8 cellular contexts compared by ENCODE assay signal in the genomic region with DNA sequence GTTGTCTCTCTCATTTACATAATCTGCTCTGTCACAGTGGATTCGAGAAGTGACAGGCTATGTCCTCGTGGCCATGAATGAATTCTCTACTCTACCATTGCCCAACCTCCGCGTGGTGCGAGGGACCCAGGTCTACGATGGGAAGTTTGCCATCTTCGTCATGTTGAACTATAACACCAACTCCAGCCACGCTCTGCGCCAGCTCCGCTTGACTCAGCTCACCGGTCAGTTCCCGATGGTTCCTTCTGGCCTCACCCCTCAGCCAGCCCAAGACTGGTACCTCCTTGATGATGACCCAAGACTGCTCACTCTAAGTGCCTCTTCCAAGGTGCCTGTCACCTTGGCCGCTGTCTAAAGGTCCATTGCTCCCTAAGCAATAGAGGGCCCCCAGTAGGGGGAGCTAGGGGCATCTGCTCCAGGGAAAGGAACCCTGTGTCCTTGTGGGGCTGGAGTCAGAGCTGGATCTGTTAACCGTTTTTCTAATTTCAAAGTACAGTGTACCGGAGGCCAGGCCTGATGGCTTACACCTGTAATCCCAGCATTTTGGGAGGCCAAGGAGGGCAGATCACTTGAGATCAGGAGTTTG. TPM values are rescaled to one million over a fixed set of nuclear protein-coding genes. Genes with fewer than 3 reads are reported as not detected.
DNase-seq lines count a peak whose midpoint lies in the region; ATAC-seq and TF ChIP-seq lines count a peak whose summit lies in the region.

No MANE protein-coding gene starts in this region.

- H3K9me3 ChIP-seq in H9 (ENCODE audit: control insufficient read depth, low read depth, low read length) = no peaks in the 10 kb centered on the region
- H3K9me3 ChIP-seq in hepatocyte (ENCODE audit: low read depth) = no peaks in the 10 kb centered on the region

- H3K18ac ChIP-seq in H9 (ENCODE audit: insufficient read length, low read depth, low read length) = no peak overlapping the region

- H4K8ac ChIP-seq in H9 (replicated peaks; ENCODE audit: insufficient read length, low read depth, low read length) = no peak overlapping the region

- H3K27me3 ChIP-seq in H9 (ENCODE audit: insufficient read depth, low read length) (no peaks in the 10 kb centered on the region; the same call in 1 of the 2 replicates), hepatocyte (no peaks in the 10 kb centered on the region)

- H3K4me1 Mint-ChIP-seq in H9 = peaks cover 14 to 18% of the 10 kb centered on the region in 2 experiments
- peaks cover 0 to 10% of the 10 kb centered on the region in 2 donors for H3K4me1 Mint-ChIP-seq in natural killer cell

- H3K79me1 ChIP-seq in H9 (ENCODE audit: insufficient read depth, low read depth, low read length, poor library complexity, severe bottlenecking) = no peaks in the 10 kb centered on the region

- H4K20me1 ChIP-seq in H9 (ENCODE audit: control insufficient read depth, insufficient read depth, insufficient read length) (no peaks in the 10 kb centered on the region), hepatocyte (ENCODE audit: insufficient read depth, poor library complexity, severe bottlenecking) (no peaks in the 10 kb centered on the region)

- no peak overlapping the region for H2BK5ac ChIP-seq in H9 (ENCODE audit: insufficient read length, low read length)

- no peak overlapping the region for H3K4ac ChIP-seq in H9 (ENCODE audit: low read depth, low read length)

- H3K27ac ChIP-seq in H9 (ENCODE audit: insufficient read length, low read depth, low read length) = no peak overlapping the region
- H3K27ac ChIP-seq in VCaP = no peak overlapping the region
- no peak overlapping the region for H3K27ac ChIP-seq in hepatocyte

- no peak overlapping the region for H2BK12ac ChIP-seq in H9 (ENCODE audit: insufficient read length, low read depth, low read length)

- H3K14ac ChIP-seq in H9 (ENCODE audit: insufficient read depth, low read length) = no peak overlapping the region

- H3K9me3 Mint-ChIP-seq in H9 (no peaks in the 10 kb centered on the region), natural killer cell (no peaks in the 10 kb centered on the region)

- no CpG with 5 or more reads among the region's 15 CpGs for WGBS in H9 (ENCODE audit: extremely low coverage, insufficient read length, low lambda C conversion rate)
- 90% methylated on average over 15 of the region's 15 CpGs for WGBS in hepatocyte (ENCODE audit: low lambda C conversion rate, missing lambda C conversion rate)

- no peak overlapping the region for H4K5ac ChIP-seq in H9 (ENCODE audit: insufficient read length, low read depth, low read length)

- intact Hi-C loops in natural killer cell (cut with micrococcal nuclease) = no loop called here

- peak overlapping the region in 1 of 2 experiments; percentile 40; a peak in 1 of 5 replicates for H3K4me3 Mint-ChIP-seq in H9
- H3K4me3 Mint-ChIP-seq in natural killer cell = no peak overlapping the region

- no peak overlapping the region for H3K9ac ChIP-seq in H9 (ENCODE audit: extremely low read depth, insufficient read length, low read length)

- no peak overlapping the region for H2BK15ac ChIP-seq in H9 (ENCODE audit: low read depth, low read length)

- H3K23ac ChIP-seq in H9 (ENCODE audit: insufficient read length, low read depth, low read length) = no peak overlapping the region

- peak; percentile 29 for DNase-seq in CD1c-positive myeloid dendritic cell (ENCODE audit: extremely low spot score)
- peak; percentile 76 for DNase-seq in H9
- DNase-seq in hepatocyte (ENCODE audit: low spot score) = peak; percentile 34
- no peak for DNase-seq in NCI-H446 treated with DMSO at 0.1 percent for 48 hours (lab: John Stamatoyannopoulos, UW)
- DNase-seq in natural killer cell = no peak
- DNase-seq in GM19240 (ENCODE audit: insufficient read length, low spot score) = no peak

- H3T11ph ChIP-seq in H9 (ENCODE audit: low read length) = no peak overlapping the region

- H3K56ac ChIP-seq in H9 (ENCODE audit: insufficient read length, low read depth, low read length) = no peak overlapping the region

- no peak overlapping the region for H4K91ac ChIP-seq in H9 (ENCODE audit: insufficient read length, low read depth, low read length)

- ATAC-seq in natural killer cell (no peak), HG03097 (IDR thresholded peaks at IDR 0.05; ENCODE audit: low FRiP score, unreplicated experiment) (no peak)

- H3K79me2 ChIP-seq in H9 (ENCODE audit: insufficient read depth, low read length) = peaks cover 7% of the 10 kb centered on the region; the same call in 1 of the 2 replicates
- peaks cover 38% of the 10 kb centered on the region for H3K79me2 ChIP-seq in hepatocyte

- H3K36me3 Mint-ChIP-seq in H9 (ENCODE audit: insufficient read depth in 1 of 3, low read depth in 3 of 3) (peaks cover 30 to 63% (median 60%) of the 10 kb centered on the region in 3 experiments), natural killer cell (no peaks in the 10 kb centered on the region)

- H3K4me3 ChIP-seq in hepatocyte = no peak overlapping the region

- TF ChIP-seq CTCF in H9 (conservative IDR thresholded peaks at IDR 0.05) (peak; percentile 79), VCaP (conservative IDR thresholded peaks at IDR 0.05) (peak; percentile 30; the same call in 1 of the 2 replicates), hepatocyte (IDR thresholded peaks at IDR 0.05; ENCODE audit: poor library complexity) (peak; percentile 7), natural killer cell (IDR thresholded peaks at IDR 0.05) (no peak)

- H3K23me2 ChIP-seq in H9 (ENCODE audit: insufficient read length, low read depth, low read length, poor library complexity, severe bottlenecking) = peaks cover 8% of the 10 kb centered on the region

- no peak overlapping the region for H2BK20ac ChIP-seq in H9 (ENCODE audit: low read depth, low read length, poor library complexity, severe bottlenecking)

- 0 out of 2 replicates have a peak, but pooled peaks cover 4% of the 10 kb centered on the region for H3K4me1 ChIP-seq in H9 (ENCODE audit: insufficient read depth, low read length)
- H3K4me1 ChIP-seq in hepatocyte (ENCODE audit: insufficient read depth) = peaks cover 7% of the 10 kb centered on the region

- no peak overlapping the region for H2BK120ac ChIP-seq in H9 (ENCODE audit: low read depth, low read length, poor library complexity, severe bottlenecking)

- no peak overlapping the region for H2AFZ ChIP-seq in H9 (ENCODE audit: low read length)
- no peak overlapping the region for H2AFZ ChIP-seq in hepatocyte

- no peak overlapping the region for H2AK5ac ChIP-seq in H9 (ENCODE audit: insufficient read length, low read length)

- H3K27me3 Mint-ChIP-seq in H9 (ENCODE audit: low read depth) = no peaks in the 10 kb centered on the region
- H3K27me3 Mint-ChIP-seq in natural killer cell (ENCODE audit: low read depth in 2 of 2) = peaks cover 7 to 16% of the 10 kb centered on the region in 2 donors

- H3K27ac Mint-ChIP-seq in H9 (peak overlapping the region in 1 of 3 experiments; percentile 42; a peak in 2 of 7 replicates), natural killer cell (no peak overlapping the region)

- H3K4me2 ChIP-seq in H9 (ENCODE audit: insufficient read depth, insufficient read length, low read length) = no peak overlapping the region
- H3K4me2 ChIP-seq in hepatocyte = no peak overlapping the region

- no peaks in the 10 kb centered on the region for H3K36me3 ChIP-seq in hepatocyte (replicated peaks; ENCODE audit: insufficient read depth, low read depth)

- no peaks in the 10 kb centered on the region for H3K9me2 ChIP-seq in hepatocyte (replicated peaks; ENCODE audit: insufficient read depth)

RNA-seq across cellular contexts. Expression of a gene that starts 5.1 kb away (rescaled TPM):
- total RNA-seq in H9 (2021) (51.2 and 56.5 TPM in 2 replicates), hepatocyte (104 and 128 TPM in 2 replicates), natural killer cell (under 1 TPM in 2 of 3 donors, not detected in 1; 0.26 to 0.66 TPM)
- 56.1 and 69.0 TPM in 2 replicates for polyA plus RNA-seq in hepatocyte

RNA-seq across cellular contexts. Expression of a gene that starts 19.3 kb away (rescaled TPM):
- 248 TPM in 2 replicates for total RNA-seq in H9 (2021)
- 87.9 and 90.7 TPM in 2 replicates for total RNA-seq in hepatocyte
- polyA plus RNA-seq in hepatocyte = 102 and 109 TPM in 2 replicates
- total RNA-seq in natural killer cell = 10 to 100 TPM; 78.5 to 86.4 (median 79.7) TPM

RNA-seq across cellular contexts. Expression of a gene that starts 31.4 kb away (rescaled TPM):
- total RNA-seq in H9 (2021) = 4,637 and 4,685 TPM in 2 replicates
- total RNA-seq in hepatocyte = 2,379 and 2,801 TPM in 2 replicates
- 2,115 and 2,240 TPM in 2 replicates for polyA plus RNA-seq in hepatocyte
- total RNA-seq in natural killer cell = 1,000 to 10,000 TPM; 2,342 to 3,083 (median 3,009) TPM

RNA-seq across cellular contexts. Expression of a gene that starts 33.0 kb away (rescaled TPM):
- total RNA-seq in H9 (2021) = 8.9 and 9.4 TPM in 2 replicates
- total RNA-seq in hepatocyte = 3.7 and 9.0 TPM in 2 replicates
- polyA plus RNA-seq in hepatocyte = 2.2 and 5.7 TPM in 2 replicates
- 10 to 100 TPM; 12.0 to 24.3 (median 16.2) TPM for total RNA-seq in natural killer cell

RNA-seq across cellular contexts. Expression of a gene that starts 43.0 kb away (rescaled TPM):
- total RNA-seq in H9 (2021) (111 and 112 TPM in 2 replicates), hepatocyte (44.9 and 52.3 TPM in 2 replicates), natural killer cell (100 to 1,000 TPM; 198 to 215 (median 199) TPM)
- polyA plus RNA-seq in hepatocyte = 40.0 and 43.8 TPM in 2 replicates

Comparison
In these comparisons a context has a peak if more than half of its experiments do, and no peak if none do; other contexts are left out.
1. DNase-seq: peak in CD1c-positive myeloid dendritic cell (single experiment), H9 (single experiment) and hepatocyte (single experiment); none in NCI-H446 treated with DMSO at 0.1 percent for 48 hours (single experiment), natural killer cell (single experiment) and GM19240 (single experiment).
2. RNA of a gene that starts 5.1 kb away (total RNA-seq): 104 to 128 TPM in hepatocyte and 51.2 to 56.5 TPM in H9; 0.26 to 0.66 TPM in natural killer cell; every median in the first group is over 10 times any median in the second.